11 cellular contexts compared by ENCODE assay signal in genomic region chr16:1003551-1004347, GRCh38. TPM values are rescaled to one million over a fixed set of nuclear protein-coding genes. Genes with fewer than 3 reads are reported as not detected.
A peak's percentile ranks its signal among the peaks of the same experiment; 100 is the strongest.
DNase-seq lines count a peak whose midpoint lies in the region; ATAC-seq and TF ChIP-seq lines count a peak whose summit lies in the region.
"Had no signal": no experiment of that assay in that cellular context is flagged by ENCODE, and none has a peak within 500 bp of the region (broad histone marks: within the 10 kb centered on the region; RNA-seq: fewer than 3 reads in every experiment).

No MANE protein-coding gene starts in this region.

- H2BK15ac ChIP-seq in mesenchymal stem cell (ENCODE audit: low read depth, poor library complexity, severe bottlenecking), result no peak overlapping the region

- H3K4me3 ChIP-seq in mesenchymal stem cell (ENCODE audit: insufficient read depth in 1 of 2, low read depth in 1 of 2, low read length in 2 of 2), result no peak overlapping the region
- no peak overlapping the region for H3K4me3 ChIP-seq in colonic mucosa
- H3K4me3 ChIP-seq: gastrocnemius medialis had no signal

- H3K36me3 ChIP-seq in mesenchymal stem cell (ENCODE audit: control insufficient read depth in 1 of 2, insufficient read depth in 2 of 2, low read depth in 1 of 2, low read length in 2 of 2), result no peaks in the 10 kb centered on the region
- H3K36me3 ChIP-seq in colonic mucosa, result no peaks in the 10 kb centered on the region
- H3K36me3 ChIP-seq: breast epithelium, gastrocnemius medialis had no signal

- no peaks in the 10 kb centered on the region for H3K79me1 ChIP-seq in mesenchymal stem cell (replicated peaks; ENCODE audit: low read length, poor library complexity, severe bottlenecking)

- no peak overlapping the region for H3K4me2 ChIP-seq in mesenchymal stem cell (ENCODE audit: low read length, poor library complexity, severe bottlenecking)

- H3K36me3 Mint-ChIP-seq in activated T-cell treated with anti-CD3 and anti-CD28 coated beads, Interleukin-2, amount 50 U/mL, for 24 hours (ENCODE audit: low read depth), result no peaks in the 10 kb centered on the region
- no peaks in the 10 kb centered on the region for H3K36me3 Mint-ChIP-seq in nephron progenitor cell (ENCODE audit: low read depth)

- peak overlapping the region; percentile 49 for H3K4me3 Mint-ChIP-seq in activated T-cell treated with anti-CD3 and anti-CD28 coated beads, Interleukin-2, amount 50 U/mL, for 24 hours
- no peak overlapping the region for H3K4me3 Mint-ChIP-seq in nephron progenitor cell

- ATAC-seq in HG03460 (IDR thresholded peaks at IDR 0.05; ENCODE audit: unreplicated experiment), result no peak

- TF ChIP-seq CTCF in colonic mucosa (IDR thresholded peaks at IDR 0.05) (no peak), nephron progenitor cell (IDR thresholded peaks at IDR 0.05) (no peak)

- intact Hi-C loops in colonic mucosa (cut with DNase I), result no loop called here

- no peak overlapping the region for H2BK120ac ChIP-seq in mesenchymal stem cell (ENCODE audit: low read depth, low read length)

- WGBS in mesenchymal stem cell, result 83% methylated on average over 27 of the region's 33 CpGs

- H2AFZ ChIP-seq in mesenchymal stem cell (ENCODE audit: low read depth, low read length), result no peak overlapping the region

- DNase-seq in A172 (ENCODE audit: low spot score), result peak; percentile 69
- DNase-seq in LHCN-M2 (ENCODE audit: low read depth), result peak; percentile 47
- DNase-seq in activated T-cell treated with anti-CD3 and anti-CD28 coated beads, Interleukin-2, amount 50 U/mL, for 24 hours, result peak; percentile 75
- DNase-seq in mesenchymal stem cell, result peak; percentile 6
- no peak for DNase-seq in colonic mucosa
- no peak for DNase-seq in nephron progenitor cell
- DNase-seq in kidney tubule cell (ENCODE audit: low spot score), result no peak
- DNase-seq: NCI-H2107 had no signal

- H3K27ac Mint-ChIP-seq in activated T-cell treated with anti-CD3 and anti-CD28 coated beads, Interleukin-2, amount 50 U/mL, for 24 hours, result peak overlapping the region; percentile 90
- no peak overlapping the region for H3K27ac Mint-ChIP-seq in nephron progenitor cell

- H3K4ac ChIP-seq in mesenchymal stem cell (ENCODE audit: low read depth in 1 of 2, low read length in 2 of 2), result peak overlapping the region in 1 of 2 experiments; percentile 18

- H4K91ac ChIP-seq in mesenchymal stem cell (ENCODE audit: low read length), result no peak overlapping the region

- no peak overlapping the region for H3K9ac ChIP-seq in mesenchymal stem cell (ENCODE audit: low read length)
- H3K9ac ChIP-seq in colonic mucosa (ENCODE audit: low read depth in 2 of 2, low read length in 2 of 2), result no peak overlapping the region

- H2AK5ac ChIP-seq in mesenchymal stem cell (ENCODE audit: low read length, severe bottlenecking), result no peak overlapping the region

- peaks cover 55 to 72% of the 10 kb centered on the region in 2 experiments for H3K27me3 ChIP-seq in mesenchymal stem cell (ENCODE audit: control insufficient read depth in 1 of 2, insufficient read depth in 1 of 2, low read length in 2 of 2)
- peaks cover 2% of the 10 kb centered on the region for H3K27me3 ChIP-seq in colonic mucosa

- H3K27ac ChIP-seq in mesenchymal stem cell (ENCODE audit: low read length, poor library complexity, severe bottlenecking), result no peak overlapping the region
- H3K27ac ChIP-seq in colonic mucosa, result no peak overlapping the region
- H3K27ac ChIP-seq: breast epithelium, gastrocnemius medialis had no signal

- no peaks in the 10 kb centered on the region for H3K27me3 Mint-ChIP-seq in activated T-cell treated with anti-CD3 and anti-CD28 coated beads, Interleukin-2, amount 50 U/mL, for 24 hours
- peaks cover 7% of the 10 kb centered on the region for H3K27me3 Mint-ChIP-seq in nephron progenitor cell (ENCODE audit: low read depth, poor library complexity)

- H3K18ac ChIP-seq in mesenchymal stem cell (ENCODE audit: low read depth in 1 of 2, low read length in 2 of 2), result no peak overlapping the region

- H3K9me3 ChIP-seq in mesenchymal stem cell (ENCODE audit: control insufficient read depth, low read length), result no peaks in the 10 kb centered on the region
- no peaks in the 10 kb centered on the region for H3K9me3 ChIP-seq in colonic mucosa
- H3K9me3 ChIP-seq: gastrocnemius medialis had no signal

- H3K14ac ChIP-seq in mesenchymal stem cell (ENCODE audit: low read length in 2 of 2), result no peak overlapping the region

- H3K9me3 Mint-ChIP-seq in activated T-cell treated with anti-CD3 and anti-CD28 coated beads, Interleukin-2, amount 50 U/mL, for 24 hours, result no peaks in the 10 kb centered on the region
- no peaks in the 10 kb centered on the region for H3K9me3 Mint-ChIP-seq in nephron progenitor cell

- peaks cover 53% of the 10 kb centered on the region for H3K4me1 Mint-ChIP-seq in activated T-cell treated with anti-CD3 and anti-CD28 coated beads, Interleukin-2, amount 50 U/mL, for 24 hours (ENCODE audit: low read depth)
- H3K4me1 Mint-ChIP-seq in nephron progenitor cell, result peaks cover 11% of the 10 kb centered on the region

- H3K23ac ChIP-seq in mesenchymal stem cell (ENCODE audit: low read length in 2 of 2), result no peak overlapping the region

- no peak overlapping the region for H4K8ac ChIP-seq in mesenchymal stem cell (ENCODE audit: low read length)

- no peak overlapping the region for H2BK5ac ChIP-seq in mesenchymal stem cell (ENCODE audit: low read depth, low read length, poor library complexity, severe bottlenecking)

- H2BK12ac ChIP-seq in mesenchymal stem cell (ENCODE audit: low read length in 2 of 2), result no peak overlapping the region

- peaks cover 21% of the 10 kb centered on the region for H3K4me1 ChIP-seq in mesenchymal stem cell (ENCODE audit: control insufficient read depth, insufficient read depth, low read depth, low read length)
- H3K4me1 ChIP-seq in colonic mucosa, result no peaks in the 10 kb centered on the region
- H3K4me1 ChIP-seq: breast epithelium, gastrocnemius medialis had no signal

RNA-seq across cellular contexts. Expression of gene SOX8, which starts 22.2 kb away (rescaled TPM):
- total RNA-seq in A172 (2014; rRNA removed; shearing (Covaris generic)), result 0.07 and 0.14 TPM in 2 replicates
- 5.7 and 23.1 TPM in 2 replicates for total RNA-seq in LHCN-M2 (2014; rRNA removed)
- 0.63 TPM for polyA plus RNA-seq in LHCN-M2 (2012)
- polyA plus RNA-seq in mesenchymal stem cell (2013, experiment 1 of 2), result 0.15 TPM
- polyA plus RNA-seq in mesenchymal stem cell (2013, experiment 2 of 2), result 0.08 TPM
- under 1 TPM; 0.20 to 0.61 TPM for total RNA-seq in colonic mucosa

RNA-seq across cellular contexts. Expression of gene LMF1, which starts 33.0 kb away (rescaled TPM):
- 14.1 and 25.1 TPM in 2 replicates for total RNA-seq in A172 (2014; rRNA removed; shearing (Covaris generic))
- 21.1 and 29.9 TPM in 2 replicates for total RNA-seq in LHCN-M2 (2014; rRNA removed)
- 15.5 TPM for polyA plus RNA-seq in LHCN-M2 (2012)
- polyA plus RNA-seq in mesenchymal stem cell (2013, experiment 1 of 2), result 4.3 TPM
- polyA plus RNA-seq in mesenchymal stem cell (2013, experiment 2 of 2), result 5.4 TPM
- 10 to 100 TPM in 1 of 2 donors, 1 to 10 TPM in 1; 8.4 to 12.8 TPM for total RNA-seq in colonic mucosa

Comparison
In these comparisons a context has a peak if more than half of its experiments do, and no peak if none do; other contexts are left out.
1. DNase-seq: peak in A172 (single experiment), LHCN-M2 (single experiment), activated T-cell treated with anti-CD3 and anti-CD28 coated beads, Interleukin-2, amount 50 U/mL, for 24 hours (single experiment) and mesenchymal stem cell (single experiment); none in colonic mucosa (single experiment), nephron progenitor cell (single experiment) and kidney tubule cell (single experiment).